ENCODE assay signal across 8 cellular contexts in genomic region chr14:20477211-20477876, GRCh38. TPM values are rescaled to one million over a fixed set of nuclear protein-coding genes. Genes with fewer than 3 reads are reported as not detected.
DNase-seq lines count a peak whose midpoint lies in the region; ATAC-seq and TF ChIP-seq lines count a peak whose summit lies in the region.

No MANE protein-coding gene starts in this region.

- no peaks in the 10 kb centered on the region for H3K9me3 ChIP-seq in CD4-positive, alpha-beta T cell (ENCODE audit: control insufficient read depth, low read length)

- peak overlapping the region; percentile 87 for H3K27ac Mint-ChIP-seq in CD4-positive, alpha-beta T cell
- peak overlapping the region; percentile 85 for H3K27ac Mint-ChIP-seq in activated naive CD8-positive, alpha-beta T cell treated with anti-CD3 and anti-CD28 coated beads, Interleukin-2, amount 50 U/mL, for 24 hours

- CTCF ChIA-PET in CD4-positive, alpha-beta T cell (lab: Charles Lee): no interaction called here

- DNase-seq in CD4-positive, alpha-beta T cell: peak in 6 of 10 experiments; percentile 12 to 37 (median 29)
- DNase-seq in NCI-H1105 (lab: John Stamatoyannopoulos, UW) (peak; percentile 27), left colon (no peak), SHP77 treated with DMSO at 0.1 percent for 48 hours (lab: John Stamatoyannopoulos, UW) (no peak), GM19238 (ENCODE audit: insufficient read length, low spot score) (no peak), NCI-H1048 (lab: John Stamatoyannopoulos, UW) (no peak)
- no peak for DNase-seq in activated naive CD8-positive, alpha-beta T cell treated with anti-CD3 and anti-CD28 coated beads, Interleukin-2, amount 50 U/mL, for 24 hours

- peak overlapping the region; percentile 68 for H3K4me3 Mint-ChIP-seq in CD4-positive, alpha-beta T cell
- peak overlapping the region; percentile 26 for H3K4me3 Mint-ChIP-seq in activated naive CD8-positive, alpha-beta T cell treated with anti-CD3 and anti-CD28 coated beads, Interleukin-2, amount 50 U/mL, for 24 hours

- H3K36me3 Mint-ChIP-seq in CD4-positive, alpha-beta T cell (ENCODE audit: low read depth): peaks cover 58% of the 10 kb centered on the region
- peaks cover 68% of the 10 kb centered on the region for H3K36me3 Mint-ChIP-seq in activated naive CD8-positive, alpha-beta T cell treated with anti-CD3 and anti-CD28 coated beads, Interleukin-2, amount 50 U/mL, for 24 hours (ENCODE audit: low read depth)

- intact Hi-C loops in CD4-positive, alpha-beta T cell (cut with DNase I, micrococcal nuclease): loop anchor here (1.0 to 5.0 kb wide), 4 partner anchors 8 to 40 kb away; partner anchors contain the start of genes PIP4P1 (in 1 of the 2) and PNP (in 1 of the 2)
- intact Hi-C loops in left colon (cut with DNase I, micrococcal nuclease): no loop called here

- H3K9me3 Mint-ChIP-seq in CD4-positive, alpha-beta T cell: no peaks in the 10 kb centered on the region
- H3K9me3 Mint-ChIP-seq in activated naive CD8-positive, alpha-beta T cell treated with anti-CD3 and anti-CD28 coated beads, Interleukin-2, amount 50 U/mL, for 24 hours: no peaks in the 10 kb centered on the region

- H3K27ac ChIP-seq in CD4-positive, alpha-beta T cell (ENCODE audit: low read depth, low read length): peak overlapping the region; percentile 71

- POLR2A ChIA-PET in CD4-positive, alpha-beta T cell (lab: Charles Lee): interaction anchor here (0.9 to 5.8 kb wide), 5 partner anchors 8 to 204 kb away, joined by 4 to 50 read pairs (median 22); partner anchors contain the start of genes APEX1, OSGEP, PIP4P1 and PNP

- peaks cover 91% of the 10 kb centered on the region for H3K4me1 Mint-ChIP-seq in CD4-positive, alpha-beta T cell (ENCODE audit: low read depth)
- H3K4me1 Mint-ChIP-seq in activated naive CD8-positive, alpha-beta T cell treated with anti-CD3 and anti-CD28 coated beads, Interleukin-2, amount 50 U/mL, for 24 hours: peaks cover 59% of the 10 kb centered on the region

- no peaks in the 10 kb centered on the region for H3K27me3 ChIP-seq in CD4-positive, alpha-beta T cell (ENCODE audit: control insufficient read depth, insufficient read depth, low read length)

- H3K27me3 Mint-ChIP-seq in CD4-positive, alpha-beta T cell: no peaks in the 10 kb centered on the region
- no peaks in the 10 kb centered on the region for H3K27me3 Mint-ChIP-seq in activated naive CD8-positive, alpha-beta T cell treated with anti-CD3 and anti-CD28 coated beads, Interleukin-2, amount 50 U/mL, for 24 hours

- peak; percentile 82 for ATAC-seq in CD4-positive, alpha-beta T cell (ENCODE audit: poor library complexity)
- peak; percentile 25 for ATAC-seq in activated naive CD8-positive, alpha-beta T cell treated with anti-CD3 and anti-CD28 coated beads, Interleukin-2, amount 50 U/mL, for 24 hours
- peak; percentile 25 for ATAC-seq in left colon
- no peak for ATAC-seq in GM21825 (IDR thresholded peaks at IDR 0.05; ENCODE audit: unreplicated experiment)

- TF ChIP-seq CTCF in CD4-positive, alpha-beta T cell (IDR thresholded peaks at IDR 0.05): no peak

RNA-seq across cellular contexts. Expression of gene PNP, which starts 8.1 kb away (rescaled TPM):
- 10 to 100 TPM; 73.6 to 77.2 TPM for total RNA-seq in CD4-positive, alpha-beta T cell
- total RNA-seq in left colon: 10 to 100 TPM; 66.9 to 93.6 TPM

RNA-seq across cellular contexts. Expression of gene PIP4P1, which starts 16.1 kb away (rescaled TPM):
- 100 to 1,000 TPM in 1 of 2 experiments, 10 to 100 TPM in 1; 83.9 to 107 TPM for total RNA-seq in CD4-positive, alpha-beta T cell
- 10 to 100 TPM; 42.0 to 42.9 TPM for total RNA-seq in left colon

RNA-seq across cellular contexts. Expression of gene APEX1, which starts 22.3 kb away (rescaled TPM):
- 100 to 1,000 TPM; 125 to 127 TPM for total RNA-seq in CD4-positive, alpha-beta T cell
- total RNA-seq in left colon: 10 to 100 TPM; 80.5 to 93.9 TPM

RNA-seq across cellular contexts. Expression of gene OSGEP, which starts 22.7 kb away (rescaled TPM):
- total RNA-seq in CD4-positive, alpha-beta T cell: 10 to 100 TPM; 49.2 to 52.9 TPM
- 10 to 100 TPM; 31.2 to 35.0 TPM for total RNA-seq in left colon

RNA-seq across cellular contexts. Expression of gene RNASE10, which starts 28.0 kb away (rescaled TPM):
- total RNA-seq in CD4-positive, alpha-beta T cell: not detected
- total RNA-seq in left colon: 1 to 10 TPM in 1 of 2 donors, under 1 TPM in 1; 0.98 to 1.3 TPM

Comparison
In these comparisons a context has a peak if more than half of its experiments do, and no peak if none do; other contexts are left out.
1. DNase-seq: peak in CD4-positive, alpha-beta T cell (6 of 10) and NCI-H1105 (single experiment); none in activated naive CD8-positive, alpha-beta T cell treated with anti-CD3 and anti-CD28 coated beads, Interleukin-2, amount 50 U/mL, for 24 hours (single experiment), left colon (0 of 2), SHP77 treated with DMSO at 0.1 percent for 48 hours (single experiment), GM19238 (single experiment) and NCI-H1048 (single experiment).
2. intact Hi-C loops: an anchor here in CD4-positive, alpha-beta T cell (1.0 to 5.0 kb wide); none called in left colon.